17 cellular contexts compared by ENCODE assay signal in genomic region chr17:71855000-71855399, GRCh38.
"Had no signal": no experiment of that assay in that cellular context is flagged by ENCODE, and none has a peak within 500 bp of the region (broad histone marks: within the 10 kb centered on the region; RNA-seq: fewer than 3 reads in every experiment).

No MANE protein-coding gene starts in this region.

- H3K36me3 ChIP-seq: breast epithelium, esophagus squamous epithelium, upper lobe of left lung had no signal

- H3K27me3 ChIP-seq: breast epithelium, esophagus squamous epithelium, foreskin keratinocyte, upper lobe of left lung had no signal

- H3K4me3 Mint-ChIP-seq: activated CD4-positive, alpha-beta memory T cell treated with anti-CD3 and anti-CD28 coated beads for 36 hours; activated naive CD8-positive, alpha-beta T cell; activated T-cell treated with anti-CD3 and anti-CD28 coated beads, Interleukin-2, amount 50 U/mL, for 4 hours; naive thymus-derived CD8-positive, alpha-beta T cell had no signal

- H3K27ac Mint-ChIP-seq: activated CD4-positive, alpha-beta memory T cell treated with anti-CD3 and anti-CD28 coated beads for 36 hours; activated naive CD8-positive, alpha-beta T cell had no signal

- H3K4me1 Mint-ChIP-seq: naive thymus-derived CD8-positive, alpha-beta T cell had no signal

- H3K27ac ChIP-seq: breast epithelium, esophagus squamous epithelium, foreskin keratinocyte, psoas muscle, upper lobe of left lung had no signal

- DNase-seq: activated CD4-positive, alpha-beta memory T cell treated with anti-CD3 and anti-CD28 coated beads for 36 hours; activated CD4-positive, alpha-beta T cell treated with anti-CD3 and anti-CD28 coated beads for 1 hour; activated gamma-delta T cell; activated T-cell treated with anti-CD3 and anti-CD28 coated beads, Interleukin-2, amount 50 U/mL, for 4 hours; dermis blood vessel endothelial cell; esophagus squamous epithelium; foreskin keratinocyte; head of caudate nucleus; occipital lobe; psoas muscle; stimulated activated CD4-positive, alpha-beta T cell treated with anti-CD3 and anti-CD28 coated beads, Interleukin-12 subunit alpha, Interleukin-12 subunit beta, amount 100 ng/mL, for 4 hours; stimulated activated naive CD4-positive, alpha-beta T cell; T-helper 9 cell; upper lobe of left lung had no signal

- H3K9me3 ChIP-seq: breast epithelium, esophagus squamous epithelium, psoas muscle, upper lobe of left lung had no signal

- H3K4me1 ChIP-seq: breast epithelium, esophagus squamous epithelium, foreskin keratinocyte, psoas muscle, upper lobe of left lung had no signal

- H3K9me3 Mint-ChIP-seq: activated CD4-positive, alpha-beta memory T cell treated with anti-CD3 and anti-CD28 coated beads for 36 hours; activated T-cell treated with anti-CD3 and anti-CD28 coated beads, Interleukin-2, amount 50 U/mL, for 4 hours had no signal

- H3K4me3 ChIP-seq: breast epithelium, esophagus squamous epithelium, psoas muscle, upper lobe of left lung had no signal

- H3K36me3 Mint-ChIP-seq: activated CD4-positive, alpha-beta memory T cell treated with anti-CD3 and anti-CD28 coated beads for 36 hours; activated naive CD8-positive, alpha-beta T cell; naive thymus-derived CD8-positive, alpha-beta T cell had no signal

- H3K27me3 Mint-ChIP-seq: activated CD4-positive, alpha-beta memory T cell treated with anti-CD3 and anti-CD28 coated beads for 36 hours; activated naive CD8-positive, alpha-beta T cell had no signal

- ATAC-seq: activated T-cell treated with anti-CD3 and anti-CD28 coated beads, Interleukin-2, amount 50 U/mL, for 4 hours; foreskin keratinocyte; naive thymus-derived CD8-positive, alpha-beta T cell; psoas muscle had no signal
